14 cellular contexts compared by ENCODE assay signal in genomic region chr11:57219021-57219627, GRCh38. TPM values are rescaled to one million over a fixed set of nuclear protein-coding genes. Genes with fewer than 3 reads are reported as not detected.
DNase-seq lines count a peak whose midpoint lies in the region; ATAC-seq and TF ChIP-seq lines count a peak whose summit lies in the region.
"Had no signal": no experiment of that assay in that cellular context is flagged by ENCODE, and none has a peak within 500 bp of the region (broad histone marks: within the 10 kb centered on the region; RNA-seq: fewer than 3 reads in every experiment).

No MANE protein-coding gene starts in this region.

- H3K9me3 ChIP-seq in right lobe of liver, result no peaks in the 10 kb centered on the region

- peaks cover 0 to 7% (median 1%) of the 10 kb centered on the region in 4 donors for H3K4me1 ChIP-seq in right lobe of liver

- no peak overlapping the region for H3K4me3 ChIP-seq in AG10803 (ENCODE audit: low read length)
- no peak overlapping the region for H3K4me3 ChIP-seq in right lobe of liver

- no peaks in the 10 kb centered on the region for H3K36me3 ChIP-seq in right lobe of liver

- WGBS in right lobe of liver (ENCODE audit: insufficient coverage, low coverage, low lambda C conversion rate, missing lambda C conversion rate), result 13% methylated on average over 6 of the region's 6 CpGs

- no peaks in the 10 kb centered on the region for H3K27me3 ChIP-seq in right lobe of liver

- TF ChIP-seq POLR2A in right lobe of liver (IDR thresholded peaks at IDR 0.05), result no peak

- no peak overlapping the region for H3K27ac ChIP-seq in right lobe of liver

- intact Hi-C loops in right lobe of liver (cut with DNase I), result no loop called here

- TF ChIP-seq CTCF in AG10803 (conservative IDR thresholded peaks at IDR 0.05; ENCODE audit: low read length), result no peak
- TF ChIP-seq CTCF in right lobe of liver (IDR thresholded peaks at IDR 0.05), result no peak

- DNase-seq in AG10803 (ENCODE audit: low read depth), result peak; percentile 39
- DNase-seq in Kasumi-1 (lab: John Stamatoyannopoulos, UW), result peak; percentile 78 to 84
- peak; percentile 22 for DNase-seq in dedifferentiated amniotic fluid mesenchymal stem cell (ENCODE audit: extremely low spot score)
- no peak for DNase-seq in right lobe of liver
- DNase-seq in superior temporal gyrus (ENCODE audit: extremely low spot score), result no peak
- DNase-seq in NK-92 treated with Interleukin-12 subunit alpha and Interleukin-12 subunit beta, amount 100 ng/mL, for 24 hours (lab: John Stamatoyannopoulos, UW), result no peak
- DNase-seq in stimulated activated CD4-positive, alpha-beta T cell treated with anti-CD3 and anti-CD28 coated beads, Interleukin-1b, Interleukin-23, amount 100 ng/mL, for 48 hours, result no peak
- DNase-seq: H9; stimulated activated naive CD8-positive, alpha-beta T cell treated with anti-CD3 and anti-CD28 coated beads, Interleukin-15, Interleukin-2, amounts not matched to agents 100 U/mL and 50 U/mL, for 24 hours had no signal

- ATAC-seq in right lobe of liver (peak; percentile 71 to 83 (median 74)), GM18868 (IDR thresholded peaks at IDR 0.05; ENCODE audit: unreplicated experiment) (no peak)
- ATAC-seq: stimulated activated naive CD8-positive, alpha-beta T cell treated with anti-CD3 and anti-CD28 coated beads, Interleukin-15, Interleukin-2, amounts not matched to agents 100 U/mL and 50 U/mL, for 24 hours had no signal

RNA-seq across cellular contexts. Expression of gene APLNR, which starts 17.9 kb away (rescaled TPM):
- 1 to 10 TPM; 1.1 to 3.6 (median 2.1) TPM for total RNA-seq in right lobe of liver
- total RNA-seq: B cell; epithelial cell of proximal tubule; OCI-LY7; T-helper 1 cell treated with Interleukin-12 subunit alpha and Interleukin-12 subunit beta and Interleukin-4 antibody, amounts not matched to agents 30 ng/mL and 1 ng/mL, for 36 hours had no signal

RNA-seq across cellular contexts. Expression of gene LRRC55, which starts 37.4 kb away (rescaled TPM):
- total RNA-seq in right lobe of liver, result under 1 TPM in 5 of 6 experiments, not detected in 1; 0.06 to 0.71 (median 0.13) TPM
- total RNA-seq: B cell; epithelial cell of proximal tubule; OCI-LY7; T-helper 1 cell treated with Interleukin-12 subunit alpha and Interleukin-12 subunit beta and Interleukin-4 antibody, amounts not matched to agents 30 ng/mL and 1 ng/mL, for 36 hours had no signal

Comparison
In these comparisons a context has a peak if more than half of its experiments do, and no peak if none do; other contexts are left out.
1. DNase-seq: peak in AG10803 (single experiment), Kasumi-1 (2 of 2) and dedifferentiated amniotic fluid mesenchymal stem cell (single experiment); none in right lobe of liver (0 of 3), superior temporal gyrus (single experiment), NK-92 treated with Interleukin-12 subunit alpha and Interleukin-12 subunit beta, amount 100 ng/mL, for 24 hours (single experiment) and stimulated activated CD4-positive, alpha-beta T cell treated with anti-CD3 and anti-CD28 coated beads, Interleukin-1b, Interleukin-23, amount 100 ng/mL, for 48 hours (single experiment).